9 cellular contexts compared by ENCODE assay signal in the genomic region with DNA sequence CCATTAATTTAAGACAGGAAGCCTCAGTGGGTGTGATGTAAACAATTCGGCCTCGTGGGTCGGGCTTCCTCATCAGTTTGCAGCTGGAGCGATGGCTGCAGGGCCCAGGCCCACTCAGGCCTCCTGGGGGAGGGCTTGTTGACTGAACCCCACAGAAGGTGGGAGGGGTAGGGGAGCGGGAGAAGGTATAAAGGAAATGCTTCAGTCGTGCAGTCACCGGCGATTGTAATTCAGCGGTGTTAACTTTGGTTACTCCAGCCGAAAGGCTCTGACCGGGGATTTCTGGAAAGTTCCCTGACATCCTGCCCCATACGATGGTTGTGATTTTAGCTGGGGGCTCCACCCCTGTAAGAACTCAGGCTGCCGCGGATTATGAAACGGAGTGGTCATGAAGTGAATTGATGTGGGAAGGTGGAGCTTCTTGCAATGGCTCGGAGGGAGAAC.
DNase-seq lines count a peak whose midpoint lies in the region; ATAC-seq, FAIRE-seq and TF ChIP-seq lines count a peak whose summit lies in the region.
"Had no signal": no experiment of that assay in that cellular context is flagged by ENCODE, and none has a peak within 500 bp of the region (broad histone marks: within the 10 kb centered on the region; RNA-seq: fewer than 3 reads in every experiment).

No MANE protein-coding gene starts in this region.

- DNase-seq in WTC11 (ENCODE audit: low spot score), result peak; percentile 46
- DNase-seq in germinal center (ENCODE audit: low spot score), result peak; percentile 6
- peak; percentile 31 for DNase-seq in non-pigmented ciliary epithelial cell (ENCODE audit: low read depth)
- DNase-seq in GM19238 (ENCODE audit: insufficient read length, low spot score), result no peak

- H3K27ac Mint-ChIP-seq in WTC11, result peak overlapping the region; percentile 98

- POLR2A ChIA-PET in WTC11 (lab: Charles Lee), result interaction anchor here (0.7 to 1.4 kb wide), 2 partner anchors 216 to 222 kb away, joined by 3 read pairs; no protein-coding TSS in a partner anchor

- H3K9me3 Mint-ChIP-seq in WTC11, result peaks cover 11% of the 10 kb centered on the region

- peak overlapping the region; percentile 95 for H3K4me3 Mint-ChIP-seq in WTC11

- TF ChIP-seq CTCF in WTC11 (IDR thresholded peaks at IDR 0.05), result no peak

- H3K27me3 Mint-ChIP-seq in WTC11 (ENCODE audit: low read depth), result no peaks in the 10 kb centered on the region

- H3K4me1 Mint-ChIP-seq in WTC11, result peaks cover 41% of the 10 kb centered on the region

- FAIRE-seq in G401.6 (lab: Jason Lieb, UNC), result peak; percentile 95
- FAIRE-seq: K562 had no signal

- ATAC-seq in WTC11 (peak; percentile 64), HG02870 (IDR thresholded peaks at IDR 0.05; ENCODE audit: unreplicated experiment) (no peak), HG03520 (IDR thresholded peaks at IDR 0.05; ENCODE audit: unreplicated experiment) (no peak), GM21528 (IDR thresholded peaks at IDR 0.05; ENCODE audit: low FRiP score, unreplicated experiment) (no peak)
- ATAC-seq: K562 had no signal

- CTCF ChIA-PET in WTC11 (lab: Charles Lee), result interaction anchor here (0.6 to 3.9 kb wide), 8 partner anchors 28 to 239 kb away, joined by 3 to 38 read pairs (median 4); no protein-coding TSS in a partner anchor

- peaks cover 16% of the 10 kb centered on the region for H3K36me3 Mint-ChIP-seq in WTC11

TF ChIP-seq in WTC11, 78 proteins besides CTCF, POLR2A, EP300 and RAD21:
- peak; percentile 27; the same call in 1 of the 2 replicates for TF ChIP-seq TEAD1 (CRISPR knock-in tag; IDR thresholded peaks at IDR 0.05)
- 0 out of 2 replicates have a peak, but pooled peaks have one; percentile 13 for TF ChIP-seq USF1 (CRISPR knock-in tag; IDR thresholded peaks at IDR 0.05)
- TF ChIP-seq KAT7 (CRISPR knock-in tag; IDR thresholded peaks at IDR 0.05; ENCODE audit: borderline replicate concordance), result no peak
